Comparison of ENCODE assay signal across 1 cellular context in genomic region chr3:40310690-40311089, GRCh38.
TF ChIP-seq lines count a peak whose summit lies in the region.

No MANE protein-coding gene starts in this region.

TF ChIP-seq in GM23338, 12 proteins besides CTCF, POLR2A, EP300 and RAD21 (continued from another document):
- TF ChIP-seq, protein P1, sequence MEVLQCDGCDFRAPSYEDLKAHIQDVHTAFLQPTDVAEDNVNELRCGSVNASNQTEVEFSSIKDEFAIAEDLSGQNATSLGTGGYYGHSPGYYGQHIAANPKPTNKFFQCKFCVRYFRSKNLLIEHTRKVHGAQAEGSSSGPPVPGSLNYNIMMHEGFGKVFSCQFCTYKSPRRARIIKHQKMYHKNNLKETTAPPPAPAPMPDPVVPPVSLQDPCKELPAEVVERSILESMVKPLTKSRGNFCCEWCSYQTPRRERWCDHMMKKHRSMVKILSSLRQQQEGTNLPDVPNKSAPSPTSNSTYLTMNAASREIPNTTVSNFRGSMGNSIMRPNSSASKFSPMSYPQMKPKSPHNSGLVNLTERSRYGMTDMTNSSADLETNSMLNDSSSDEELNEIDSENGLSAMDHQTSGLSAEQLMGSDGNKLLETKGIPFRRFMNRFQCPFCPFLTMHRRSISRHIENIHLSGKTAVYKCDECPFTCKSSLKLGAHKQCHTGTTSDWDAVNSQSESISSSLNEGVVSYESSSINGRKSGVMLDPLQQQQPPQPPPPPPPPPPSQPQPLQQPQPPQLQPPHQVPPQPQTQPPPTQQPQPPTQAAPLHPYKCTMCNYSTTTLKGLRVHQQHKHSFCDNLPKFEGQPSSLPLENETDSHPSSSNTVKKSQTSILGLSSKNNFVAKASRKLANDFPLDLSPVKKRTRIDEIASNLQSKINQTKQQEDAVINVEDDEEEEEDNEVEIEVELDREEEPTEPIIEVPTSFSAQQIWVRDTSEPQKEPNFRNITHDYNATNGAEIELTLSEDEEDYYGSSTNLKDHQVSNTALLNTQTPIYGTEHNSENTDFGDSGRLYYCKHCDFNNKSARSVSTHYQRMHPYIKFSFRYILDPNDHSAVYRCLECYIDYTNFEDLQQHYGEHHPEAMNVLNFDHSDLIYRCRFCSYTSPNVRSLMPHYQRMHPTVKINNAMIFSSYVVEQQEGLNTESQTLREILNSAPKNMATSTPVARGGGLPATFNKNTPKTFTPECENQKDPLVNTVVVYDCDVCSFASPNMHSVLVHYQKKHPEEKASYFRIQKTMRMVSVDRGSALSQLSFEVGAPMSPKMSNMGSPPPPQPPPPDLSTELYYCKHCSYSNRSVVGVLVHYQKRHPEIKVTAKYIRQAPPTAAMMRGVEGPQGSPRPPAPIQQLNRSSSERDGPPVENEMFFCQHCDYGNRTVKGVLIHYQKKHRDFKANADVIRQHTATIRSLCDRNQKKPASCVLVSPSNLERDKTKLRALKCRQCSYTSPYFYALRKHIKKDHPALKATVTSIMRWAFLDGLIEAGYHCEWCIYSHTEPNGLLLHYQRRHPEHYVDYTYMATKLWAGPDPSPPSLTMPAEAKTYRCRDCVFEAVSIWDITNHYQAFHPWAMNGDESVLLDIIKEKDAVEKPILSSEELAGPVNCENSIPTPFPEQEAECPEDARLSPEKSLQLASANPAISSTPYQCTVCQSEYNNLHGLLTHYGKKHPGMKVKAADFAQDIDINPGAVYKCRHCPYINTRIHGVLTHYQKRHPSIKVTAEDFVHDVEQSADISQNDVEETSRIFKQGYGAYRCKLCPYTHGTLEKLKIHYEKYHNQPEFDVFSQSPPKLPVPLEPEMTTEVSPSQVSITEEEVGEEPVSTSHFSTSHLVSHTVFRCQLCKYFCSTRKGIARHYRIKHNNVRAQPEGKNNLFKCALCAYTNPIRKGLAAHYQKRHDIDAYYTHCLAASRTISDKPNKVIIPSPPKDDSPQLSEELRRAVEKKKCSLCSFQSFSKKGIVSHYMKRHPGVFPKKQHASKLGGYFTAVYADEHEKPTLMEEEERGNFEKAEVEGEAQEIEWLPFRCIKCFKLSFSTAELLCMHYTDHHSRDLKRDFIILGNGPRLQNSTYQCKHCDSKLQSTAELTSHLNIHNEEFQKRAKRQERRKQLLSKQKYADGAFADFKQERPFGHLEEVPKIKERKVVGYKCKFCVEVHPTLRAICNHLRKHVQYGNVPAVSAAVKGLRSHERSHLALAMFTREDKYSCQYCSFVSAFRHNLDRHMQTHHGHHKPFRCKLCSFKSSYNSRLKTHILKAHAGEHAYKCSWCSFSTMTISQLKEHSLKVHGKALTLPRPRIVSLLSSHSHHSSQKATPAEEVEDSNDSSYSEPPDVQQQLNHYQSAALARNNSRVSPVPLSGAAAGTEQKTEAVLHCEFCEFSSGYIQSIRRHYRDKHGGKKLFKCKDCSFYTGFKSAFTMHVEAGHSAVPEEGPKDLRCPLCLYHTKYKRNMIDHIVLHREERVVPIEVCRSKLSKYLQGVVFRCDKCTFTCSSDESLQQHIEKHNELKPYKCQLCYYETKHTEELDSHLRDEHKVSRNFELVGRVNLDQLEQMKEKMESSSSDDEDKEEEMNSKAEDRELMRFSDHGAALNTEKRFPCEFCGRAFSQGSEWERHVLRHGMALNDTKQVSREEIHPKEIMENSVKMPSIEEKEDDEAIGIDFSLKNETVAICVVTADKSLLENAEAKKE (CRISPR knock-in tag; IDR thresholded peaks at IDR 0.05), result no peak
- TF ChIP-seq NANOG (IDR thresholded peaks at IDR 0.05; ENCODE audit: borderline replicate concordance) (no peak), EZH2phosphoT487 (IDR thresholded peaks at IDR 0.05; ENCODE audit: unreplicated experiment) (no peak), ZNF331 (CRISPR knock-in tag; IDR thresholded peaks at IDR 0.05; ENCODE audit: low read depth) (no peak), STAT1 (IDR thresholded peaks at IDR 0.05; ENCODE audit: unreplicated experiment) (no peak), EZH2 (IDR thresholded peaks at IDR 0.05; ENCODE audit: low read depth, unreplicated experiment) (no peak), JUNB (IDR thresholded peaks at IDR 0.05; ENCODE audit: unreplicated experiment) (no peak), ZNF114 (CRISPR knock-in tag; IDR thresholded peaks at IDR 0.05) (no peak), CREB1 (CRISPR knock-in tag; IDR thresholded peaks at IDR 0.05; ENCODE audit: low read depth) (no peak), POLR2AphosphoS5 (IDR thresholded peaks at IDR 0.05; ENCODE audit: low read depth) (no peak)
- TF ChIP-seq, protein P2, sequence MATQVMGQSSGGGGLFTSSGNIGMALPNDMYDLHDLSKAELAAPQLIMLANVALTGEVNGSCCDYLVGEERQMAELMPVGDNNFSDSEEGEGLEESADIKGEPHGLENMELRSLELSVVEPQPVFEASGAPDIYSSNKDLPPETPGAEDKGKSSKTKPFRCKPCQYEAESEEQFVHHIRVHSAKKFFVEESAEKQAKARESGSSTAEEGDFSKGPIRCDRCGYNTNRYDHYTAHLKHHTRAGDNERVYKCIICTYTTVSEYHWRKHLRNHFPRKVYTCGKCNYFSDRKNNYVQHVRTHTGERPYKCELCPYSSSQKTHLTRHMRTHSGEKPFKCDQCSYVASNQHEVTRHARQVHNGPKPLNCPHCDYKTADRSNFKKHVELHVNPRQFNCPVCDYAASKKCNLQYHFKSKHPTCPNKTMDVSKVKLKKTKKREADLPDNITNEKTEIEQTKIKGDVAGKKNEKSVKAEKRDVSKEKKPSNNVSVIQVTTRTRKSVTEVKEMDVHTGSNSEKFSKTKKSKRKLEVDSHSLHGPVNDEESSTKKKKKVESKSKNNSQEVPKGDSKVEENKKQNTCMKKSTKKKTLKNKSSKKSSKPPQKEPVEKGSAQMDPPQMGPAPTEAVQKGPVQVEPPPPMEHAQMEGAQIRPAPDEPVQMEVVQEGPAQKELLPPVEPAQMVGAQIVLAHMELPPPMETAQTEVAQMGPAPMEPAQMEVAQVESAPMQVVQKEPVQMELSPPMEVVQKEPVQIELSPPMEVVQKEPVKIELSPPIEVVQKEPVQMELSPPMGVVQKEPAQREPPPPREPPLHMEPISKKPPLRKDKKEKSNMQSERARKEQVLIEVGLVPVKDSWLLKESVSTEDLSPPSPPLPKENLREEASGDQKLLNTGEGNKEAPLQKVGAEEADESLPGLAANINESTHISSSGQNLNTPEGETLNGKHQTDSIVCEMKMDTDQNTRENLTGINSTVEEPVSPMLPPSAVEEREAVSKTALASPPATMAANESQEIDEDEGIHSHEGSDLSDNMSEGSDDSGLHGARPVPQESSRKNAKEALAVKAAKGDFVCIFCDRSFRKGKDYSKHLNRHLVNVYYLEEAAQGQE (IDR thresholded peaks at IDR 0.05; ENCODE audit: unreplicated experiment), result no peak
TF ChIP-seq in GM23338: peak in this region for 0.
